ENCODE assay signal across 1 cellular context in the genomic region with DNA sequence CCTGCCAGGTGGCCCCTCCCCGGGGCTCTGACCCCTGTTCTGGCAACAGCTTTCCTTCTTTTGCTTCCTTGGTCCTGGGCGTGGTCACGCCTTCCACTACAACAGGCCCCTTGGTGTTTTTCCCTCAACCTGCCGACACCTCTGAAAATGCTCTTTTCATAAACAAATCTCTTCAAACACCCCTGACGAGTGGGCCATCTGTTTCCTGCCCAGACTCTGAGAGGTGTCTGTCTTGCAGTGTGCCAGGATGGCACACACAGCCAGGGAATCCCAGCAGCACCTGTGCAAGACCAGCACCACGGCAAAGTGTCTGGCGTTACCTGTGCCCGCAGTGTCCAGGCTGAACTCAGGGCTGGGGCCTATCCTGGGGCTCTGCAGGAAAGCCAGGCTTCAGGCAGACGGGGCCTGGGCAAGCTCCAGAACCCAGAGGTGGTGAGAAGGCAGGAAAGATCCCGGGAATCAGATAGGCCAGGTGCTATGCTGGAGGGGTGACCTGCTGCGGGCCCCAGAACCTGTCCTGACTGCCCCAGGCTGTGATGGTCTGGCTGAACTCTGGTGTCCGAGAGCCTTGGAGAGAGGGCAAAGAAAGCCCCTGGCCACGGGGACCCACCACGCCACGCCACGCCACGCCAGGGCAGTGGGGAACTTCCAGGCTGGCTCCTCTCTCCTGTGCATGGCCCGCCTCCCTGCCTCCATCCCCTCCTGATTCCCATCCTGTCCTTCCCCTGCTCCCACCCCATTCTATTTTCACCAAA.
TF ChIP-seq lines count a peak whose summit lies in the region.

No MANE protein-coding gene starts in this region.

TF ChIP-seq in IMR-90, 13 proteins besides CTCF, POLR2A, EP300 and RAD21:
- TF ChIP-seq, protein P1, sequence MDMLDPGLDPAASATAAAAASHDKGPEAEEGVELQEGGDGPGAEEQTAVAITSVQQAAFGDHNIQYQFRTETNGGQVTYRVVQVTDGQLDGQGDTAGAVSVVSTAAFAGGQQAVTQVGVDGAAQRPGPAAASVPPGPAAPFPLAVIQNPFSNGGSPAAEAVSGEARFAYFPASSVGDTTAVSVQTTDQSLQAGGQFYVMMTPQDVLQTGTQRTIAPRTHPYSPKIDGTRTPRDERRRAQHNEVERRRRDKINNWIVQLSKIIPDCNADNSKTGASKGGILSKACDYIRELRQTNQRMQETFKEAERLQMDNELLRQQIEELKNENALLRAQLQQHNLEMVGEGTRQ (IDR thresholded peaks at IDR 0.05; ENCODE audit: low read depth, low read length) = no peak
- TF ChIP-seq RFX5 (IDR thresholded peaks at IDR 0.05; ENCODE audit: low read depth, low read length) (no peak), CHD1 (IDR thresholded peaks at IDR 0.05; ENCODE audit: low read depth, low read length) (no peak), FOS (IDR thresholded peaks at IDR 0.05; ENCODE audit: low read depth, low read length) (no peak), MAFK (IDR thresholded peaks at IDR 0.05; ENCODE audit: low read depth, low read length) (no peak), CEBPB (IDR thresholded peaks at IDR 0.05; ENCODE audit: low read depth, low read length) (no peak), MAZ (IDR thresholded peaks at IDR 0.05; ENCODE audit: borderline replicate concordance, low read depth, low read length) (no peak), BHLHE40 (IDR thresholded peaks at IDR 0.05; ENCODE audit: low read depth, low read length) (no peak), SMC3 (IDR thresholded peaks at IDR 0.05; ENCODE audit: low read depth, low read length) (no peak), RCOR1 (IDR thresholded peaks at IDR 0.05; ENCODE audit: insufficient replicate concordance, low read length) (no peak), NFE2L2 (IDR thresholded peaks at IDR 0.05; ENCODE audit: low read depth, low read length) (no peak), MXI1 (IDR thresholded peaks at IDR 0.05; ENCODE audit: borderline replicate concordance, low read depth, low read length) (no peak)
- TF ChIP-seq, protein P2, sequence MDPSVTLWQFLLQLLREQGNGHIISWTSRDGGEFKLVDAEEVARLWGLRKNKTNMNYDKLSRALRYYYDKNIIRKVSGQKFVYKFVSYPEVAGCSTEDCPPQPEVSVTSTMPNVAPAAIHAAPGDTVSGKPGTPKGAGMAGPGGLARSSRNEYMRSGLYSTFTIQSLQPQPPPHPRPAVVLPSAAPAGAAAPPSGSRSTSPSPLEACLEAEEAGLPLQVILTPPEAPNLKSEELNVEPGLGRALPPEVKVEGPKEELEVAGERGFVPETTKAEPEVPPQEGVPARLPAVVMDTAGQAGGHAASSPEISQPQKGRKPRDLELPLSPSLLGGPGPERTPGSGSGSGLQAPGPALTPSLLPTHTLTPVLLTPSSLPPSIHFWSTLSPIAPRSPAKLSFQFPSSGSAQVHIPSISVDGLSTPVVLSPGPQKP (IDR thresholded peaks at IDR 0.05; ENCODE audit: borderline replicate concordance, low read depth, low read length) = no peak
TF ChIP-seq in IMR-90: peak in this region for 0.
